Comparison of ENCODE assay signal across 9 cellular contexts in the genomic region with DNA sequence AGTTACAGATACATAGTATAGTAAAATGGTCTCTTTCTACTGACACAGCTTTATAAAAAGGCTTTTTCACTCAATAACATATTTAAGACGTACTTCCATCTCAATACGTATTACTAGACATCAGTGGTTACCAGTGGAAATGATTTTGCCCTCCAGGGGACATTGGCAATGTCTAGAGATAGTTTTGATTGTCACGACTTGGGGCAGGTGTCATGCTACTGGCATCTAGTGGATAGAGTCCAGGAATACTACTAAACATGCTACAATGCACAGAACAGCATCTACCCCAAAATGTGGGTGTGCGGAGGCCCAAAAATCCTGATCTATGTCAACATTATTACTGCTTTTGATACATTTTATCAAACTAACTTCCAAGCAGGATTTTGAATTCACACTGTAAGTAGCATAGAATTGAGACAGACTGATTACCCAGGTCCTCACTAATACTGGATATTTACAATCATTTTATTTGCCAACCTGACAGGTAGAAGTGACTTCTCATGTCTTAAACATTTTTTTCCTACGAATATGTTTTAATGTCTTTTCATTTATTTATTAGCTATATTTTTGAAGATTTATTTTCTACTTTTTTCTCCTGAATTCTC. TPM values are rescaled to one million over a fixed set of nuclear protein-coding genes. Genes with fewer than 3 reads are reported as not detected.
DNase-seq lines count a peak whose midpoint lies in the region; ATAC-seq and TF ChIP-seq lines count a peak whose summit lies in the region.
"Had no signal": no experiment of that assay in that cellular context is flagged by ENCODE, and none has a peak within 500 bp of the region (broad histone marks: within the 10 kb centered on the region; RNA-seq: fewer than 3 reads in every experiment).

No MANE protein-coding gene starts in this region.

- H3K4me1 ChIP-seq in BE2C (peaks cover 12% of the 10 kb centered on the region), HEK293 (ENCODE audit: control insufficient read depth, insufficient read depth, low read length) (no peaks in the 10 kb centered on the region), foreskin keratinocyte (no peaks in the 10 kb centered on the region)

- no peak overlapping the region for H3K27ac ChIP-seq in HEK293 (ENCODE audit: extremely low read depth, low read depth, low read length)
- H3K27ac ChIP-seq in foreskin keratinocyte, result no peak overlapping the region

- H3K27me3 ChIP-seq in BE2C (no peaks in the 10 kb centered on the region), foreskin keratinocyte (no peaks in the 10 kb centered on the region)

- POLR2A ChIA-PET in HEK293 (lab: Yijun Ruan, JAX), result no interaction called here

- H3K9me3 ChIP-seq in BE2C (no peaks in the 10 kb centered on the region), HEK293 (ENCODE audit: control insufficient read depth, insufficient read depth, low read depth, low read length) (no peaks in the 10 kb centered on the region)

- no peaks in the 10 kb centered on the region; the same call in 1 of the 2 replicates for H3K36me3 ChIP-seq in BE2C
- no peaks in the 10 kb centered on the region for H3K36me3 ChIP-seq in HEK293 (ENCODE audit: control insufficient read depth in 2 of 2, insufficient read depth in 1 of 2, low read length in 2 of 2)

- DNase-seq in BE2C (peak; percentile 63), RKO (ENCODE audit: low spot score) (peak; percentile 82), foreskin keratinocyte (peak; percentile 10 to 42), NCI-H146 (lab: John Stamatoyannopoulos, UW) (no peak), AG08395 (ENCODE audit: low spot score) (no peak)
- DNase-seq in activated naive CD4-positive, alpha-beta T cell treated with Interleukin-2 at 50 U/mL for 16 hours, result no peak

- CTCF ChIA-PET in HEK293 (lab: Yijun Ruan, JAX), result interaction anchor here (0.6 to 2.8 kb wide), 15 partner anchors 11 to 1183 kb away, joined by 3 to 34 read pairs (median 4); no protein-coding TSS in a partner anchor

- TF ChIP-seq CTCF in BE2C (IDR thresholded peaks at IDR 0.05; ENCODE audit: low read depth, low read length) (peak; percentile 91), HEK293 (tag by site-specific recombination; IDR thresholded peaks at IDR 0.05) (peak; percentile 64), foreskin keratinocyte (conservative IDR thresholded peaks at IDR 0.05) (peak; percentile 77)

- H3K4me3 ChIP-seq in BE2C (ENCODE audit: low read depth, low read length) (no peak overlapping the region), HEK293 (ENCODE audit: low read depth, low read length) (no peak overlapping the region)

- ATAC-seq in foreskin keratinocyte (peak; percentile 66), GM18520 (IDR thresholded peaks at IDR 0.05; ENCODE audit: unreplicated experiment) (no peak)

TF ChIP-seq in HEK293, 187 proteins besides CTCF, POLR2A, EP300 and RAD21:
- no peak for TF ChIP-seq ZNF426 (tag by site-specific recombination; IDR thresholded peaks at IDR 0.05)
- no peak for TF ChIP-seq ZNF626 (tag by site-specific recombination; IDR thresholded peaks at IDR 0.05)
- peak; percentile 88 for TF ChIP-seq ZNF660 (tag by site-specific recombination; IDR thresholded peaks at IDR 0.05)
- no peak for TF ChIP-seq GLIS2 (tag by site-specific recombination; IDR thresholded peaks at IDR 0.05)
- TF ChIP-seq ZNF654 (tag by site-specific recombination; IDR thresholded peaks at IDR 0.05; ENCODE audit: low read depth), result peak; percentile 62

RNA-seq across cellular contexts. Expression of gene HGF, which starts 53.8 kb away (rescaled TPM):
- polyA plus RNA-seq in BE2C (2012; ENCODE audit: insufficient read depth, insufficient read length, low read depth), result 32.7 TPM
- total RNA-seq in foreskin keratinocyte, result not detected in 2 replicates
- polyA plus RNA-seq in foreskin keratinocyte, result not detected in 2 replicates
- polyA plus RNA-seq: IgD-negative memory B cell had no signal

Comparison
In these comparisons a context has a peak if more than half of its experiments do, and no peak if none do; other contexts are left out.
1. DNase-seq: peak in BE2C (single experiment), RKO (single experiment) and foreskin keratinocyte (2 of 2); none in NCI-H146 (single experiment), AG08395 (single experiment) and activated naive CD4-positive, alpha-beta T cell treated with Interleukin-2 at 50 U/mL for 16 hours (single experiment).
2. Peak in every context shown above with its lines, with median percentiles within 50 percentile points of each other: CTCF ChIP-seq.